In the genomic region with DNA sequence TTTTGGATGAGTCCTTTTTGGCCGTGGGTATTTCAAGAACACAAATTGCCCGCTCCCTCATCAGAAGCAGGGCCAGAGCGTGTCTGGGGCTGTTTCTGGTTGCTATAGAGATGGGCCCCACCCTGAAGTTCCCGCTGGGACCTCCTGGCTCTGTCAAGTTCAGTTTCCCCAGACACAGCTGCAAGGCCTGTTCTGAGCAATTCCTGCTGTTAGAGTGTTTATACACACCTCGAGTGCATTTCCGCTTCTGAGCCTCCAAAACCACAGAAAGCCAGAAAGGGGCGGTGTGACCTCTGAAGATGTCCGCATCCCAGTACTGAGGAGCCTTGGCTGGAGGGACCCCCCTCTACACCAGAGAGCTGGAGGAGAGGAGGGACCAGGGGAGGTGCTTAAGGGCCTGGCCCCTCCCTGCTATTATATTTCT, we compare ENCODE assay signal across 9 cellular contexts.
DNase-seq lines count a peak whose midpoint lies in the region; ATAC-seq, FAIRE-seq and TF ChIP-seq lines count a peak whose summit lies in the region.
"Had no signal": no experiment of that assay in that cellular context is flagged by ENCODE, and none has a peak within 500 bp of the region (broad histone marks: within the 10 kb centered on the region; RNA-seq: fewer than 3 reads in every experiment).

No MANE protein-coding gene starts in this region.

- TF ChIP-seq CTCF in coronary artery (IDR thresholded peaks at IDR 0.05): no peak
- TF ChIP-seq CTCF in nephron (IDR thresholded peaks at IDR 0.05; ENCODE audit: unreplicated experiment in 3 of 3): no peak

- DNase-seq in stimulated activated CD4-positive, alpha-beta T cell treated with anti-CD3 and anti-CD28 coated beads, Interleukin-1b, Interleukin-23, amount 100 ng/mL, for 48 hours: peak; percentile 48
- no peak for DNase-seq in stimulated activated CD4-positive, alpha-beta T cell treated with anti-CD3 and anti-CD28 coated beads, Interleukin-4, amount 100 ng/mL, for 4 hours
- DNase-seq in NOMO-1 (lab: John Stamatoyannopoulos, UW; ENCODE audit: unreplicated experiment in 2 of 2): peak; percentile 24 to 26
- DNase-seq in coronary artery (ENCODE audit: low spot score): peak; percentile 95
- DNase-seq in DMS153 (lab: John Stamatoyannopoulos, UW): no peak
- no peak for DNase-seq in HTR-8/SVneo (ENCODE audit: insufficient read length, low spot score)

- ATAC-seq in HG02678 (IDR thresholded peaks at IDR 0.05; ENCODE audit: unreplicated experiment): peak; percentile 79

- H3K4me3 ChIP-seq in coronary artery: no peak overlapping the region

- no peak for FAIRE-seq in HTR-8/SVneo (lab: Jason Lieb, UNC)
- FAIRE-seq: endothelial cell of umbilical vein had no signal

- peak overlapping the region; percentile 27 to 83 (median 63) for H3K27ac Mint-ChIP-seq in nephron

- H3K27me3 Mint-ChIP-seq in nephron (ENCODE audit: low read depth): peaks cover 3% of the 10 kb centered on the region

- H3K4me1 Mint-ChIP-seq in nephron: peaks cover 23% of the 10 kb centered on the region

- H3K4me3 Mint-ChIP-seq in nephron: no peak overlapping the region

- H3K36me3 Mint-ChIP-seq in nephron (ENCODE audit: low read depth): no peaks in the 10 kb centered on the region

- no peaks in the 10 kb centered on the region for H3K9me3 Mint-ChIP-seq in nephron

- H3K27ac ChIP-seq in coronary artery: peak overlapping the region; percentile 75 to 91

Comparison
In these comparisons a context has a peak if more than half of its experiments do, and no peak if none do; other contexts are left out.
1. DNase-seq: peak in stimulated activated CD4-positive, alpha-beta T cell treated with anti-CD3 and anti-CD28 coated beads, Interleukin-1b, Interleukin-23, amount 100 ng/mL, for 48 hours (single experiment), NOMO-1 (2 of 2) and coronary artery (single experiment); none in stimulated activated CD4-positive, alpha-beta T cell treated with anti-CD3 and anti-CD28 coated beads, Interleukin-4, amount 100 ng/mL, for 4 hours (0 of 2), DMS153 (single experiment) and HTR-8/SVneo (single experiment).